18 cellular contexts compared by ENCODE assay signal in genomic region chr5:177186645-177187044, GRCh38. TPM values are rescaled to one million over a fixed set of nuclear protein-coding genes. Genes with fewer than 3 reads are reported as not detected.
A peak's percentile ranks its signal among the peaks of the same experiment; 100 is the strongest.
DNase-seq lines count a peak whose midpoint lies in the region; ATAC-seq, FAIRE-seq and TF ChIP-seq lines count a peak whose summit lies in the region.
"Had no signal": no experiment of that assay in that cellular context is flagged by ENCODE, and none has a peak within 500 bp of the region (broad histone marks: within the 10 kb centered on the region; RNA-seq: fewer than 3 reads in every experiment).

No MANE protein-coding gene starts in this region.

- H3K36me3 Mint-ChIP-seq in activated CD8-positive, alpha-beta memory T cell treated with anti-CD3 and anti-CD28 coated beads, Interleukin-2, amount 10 ng/mL, durations not matched to agents 7 days and 5 days, result peaks cover 4% of the 10 kb centered on the region
- H3K36me3 Mint-ChIP-seq in WTC11 (peaks cover 6% of the 10 kb centered on the region), mesothelial cell of epicardium (peaks cover 8% of the 10 kb centered on the region)

- H3K27me3 ChIP-seq in small intestine (ENCODE audit: control insufficient read depth in 2 of 2, insufficient read depth in 2 of 2, low read length in 2 of 2), result no peaks in the 10 kb centered on the region

- H3K9me3 Mint-ChIP-seq in activated CD8-positive, alpha-beta memory T cell treated with anti-CD3 and anti-CD28 coated beads, Interleukin-2, amount 10 ng/mL, durations not matched to agents 7 days and 5 days (ENCODE audit: low read depth), result no peaks in the 10 kb centered on the region
- H3K9me3 Mint-ChIP-seq in WTC11, result no peaks in the 10 kb centered on the region
- peaks cover 3% of the 10 kb centered on the region for H3K9me3 Mint-ChIP-seq in mesothelial cell of epicardium
- H3K9me3 Mint-ChIP-seq: CD14-positive monocyte had no signal

- no peaks in the 10 kb centered on the region for H3K4me1 ChIP-seq in small intestine (ENCODE audit: control insufficient read depth in 2 of 2, insufficient read depth in 1 of 2, low read depth in 1 of 2, low read length in 1 of 2)

- CTCF ChIA-PET in activated CD8-positive, alpha-beta memory T cell treated with anti-CD3 and anti-CD28 coated beads, Interleukin-2, amount 10 ng/mL, durations not matched to agents 7 days and 5 days (lab: Charles Lee), result interaction anchor here (1.1 to 1.5 kb wide), 2 partner anchors 10 to 75 kb away, joined by 3 read pairs; no protein-coding TSS in a partner anchor
- CTCF ChIA-PET in WTC11 (lab: Charles Lee), result no interaction called here

- no peak overlapping the region for H3K4me3 ChIP-seq in small intestine (ENCODE audit: low read depth in 1 of 2, low read length in 2 of 2)

- 89 to 99% (median 96%) methylated on average over 6 of the region's 6 CpGs for WGBS in small intestine, 3 donors

- FAIRE-seq in small intestine (lab: Jason Lieb, UNC), result no peak
- FAIRE-seq: GM12892, GM19239 had no signal

- no peak overlapping the region for H3K4me3 Mint-ChIP-seq in activated CD8-positive, alpha-beta memory T cell treated with anti-CD3 and anti-CD28 coated beads, Interleukin-2, amount 10 ng/mL, durations not matched to agents 7 days and 5 days
- H3K4me3 Mint-ChIP-seq in WTC11 (no peak overlapping the region), mesothelial cell of epicardium (no peak overlapping the region)
- H3K4me3 Mint-ChIP-seq: CD14-positive monocyte had no signal

- H3K27ac Mint-ChIP-seq in activated CD8-positive, alpha-beta memory T cell treated with anti-CD3 and anti-CD28 coated beads, Interleukin-2, amount 10 ng/mL, durations not matched to agents 7 days and 5 days, result no peak overlapping the region
- H3K27ac Mint-ChIP-seq in WTC11 (peak overlapping the region; percentile 38; the same call in 1 of the 2 replicates), mesothelial cell of epicardium (peak overlapping the region; percentile 7)

- H3K36me3 ChIP-seq in small intestine (ENCODE audit: control insufficient read depth in 2 of 2, insufficient read depth in 2 of 2, low read length in 2 of 2), result peaks cover 0 to 1% of the 10 kb centered on the region in 2 donors

- no peak overlapping the region for H3K27ac ChIP-seq in small intestine (ENCODE audit: low read depth in 1 of 2, low read length in 1 of 2)
- H3K27ac ChIP-seq: 22Rv1, HL-60 had no signal

- ATAC-seq in activated CD8-positive, alpha-beta memory T cell treated with anti-CD3 and anti-CD28 coated beads, Interleukin-2, amount 10 ng/mL, durations not matched to agents 7 days and 5 days, result no peak
- ATAC-seq in WTC11, result no peak

- no peaks in the 10 kb centered on the region for H3K9me3 ChIP-seq in small intestine (ENCODE audit: control insufficient read depth, low read depth)

- no peak for TF ChIP-seq CTCF in WTC11 (IDR thresholded peaks at IDR 0.05)
- TF ChIP-seq CTCF in mesothelial cell of epicardium (IDR thresholded peaks at IDR 0.05; ENCODE audit: unreplicated experiment), result no peak

- peaks cover 6% of the 10 kb centered on the region for H3K4me1 Mint-ChIP-seq in activated CD8-positive, alpha-beta memory T cell treated with anti-CD3 and anti-CD28 coated beads, Interleukin-2, amount 10 ng/mL, durations not matched to agents 7 days and 5 days
- H3K4me1 Mint-ChIP-seq in WTC11 (peaks cover 14% of the 10 kb centered on the region), mesothelial cell of epicardium (peaks cover 11% of the 10 kb centered on the region)

- DNase-seq in activated CD8-positive, alpha-beta memory T cell treated with anti-CD3 and anti-CD28 coated beads for 24 hours, result peak; percentile 28
- no peak for DNase-seq in activated CD8-positive, alpha-beta memory T cell treated with anti-CD3 and anti-CD28 coated beads, Interleukin-2, amount 10 ng/mL, durations not matched to agents 7 days and 5 days
- DNase-seq in WTC11 (ENCODE audit: low spot score) (no peak), mesothelial cell of epicardium (ENCODE audit: low spot score in 2 of 2, unreplicated experiment in 2 of 2) (no peak), small intestine (no peak), NCI-H82 (lab: John Stamatoyannopoulos, UW) (no peak), DMS79 (lab: John Stamatoyannopoulos, UW) (no peak), OCI-M1 (lab: John Stamatoyannopoulos, UW) (no peak)
- DNase-seq: Calu3, DMS79 treated with DMSO at 0.1 percent for 48 hours, EL, HCEC 1CT, KBM-7 had no signal

- POLR2A ChIA-PET in WTC11 (lab: Charles Lee), result no interaction called here

- no peaks in the 10 kb centered on the region for H3K27me3 Mint-ChIP-seq in activated CD8-positive, alpha-beta memory T cell treated with anti-CD3 and anti-CD28 coated beads, Interleukin-2, amount 10 ng/mL, durations not matched to agents 7 days and 5 days
- H3K27me3 Mint-ChIP-seq in WTC11 (ENCODE audit: low read depth) (no peaks in the 10 kb centered on the region), mesothelial cell of epicardium (ENCODE audit: low read depth) (no peaks in the 10 kb centered on the region)

TF ChIP-seq in WTC11, 78 proteins besides CTCF, POLR2A, EP300 and RAD21 (continues in another document):
- TF ChIP-seq ARID4B (CRISPR knock-in tag; IDR thresholded peaks at IDR 0.05; ENCODE audit: borderline replicate concordance) (no peak), ZNF138 (CRISPR knock-in tag; conservative IDR thresholded peaks at IDR 0.05) (no peak), PRRX2 (CRISPR knock-in tag; IDR thresholded peaks at IDR 0.05) (no peak), ZNF317 (CRISPR knock-in tag; IDR thresholded peaks at IDR 0.05; ENCODE audit: borderline replicate concordance, low read depth) (no peak), OVOL2 (CRISPR knock-in tag; IDR thresholded peaks at IDR 0.05; ENCODE audit: borderline replicate concordance) (no peak), JAZF1 (CRISPR knock-in tag; IDR thresholded peaks at IDR 0.05) (no peak)
- TF ChIP-seq, protein P1, sequence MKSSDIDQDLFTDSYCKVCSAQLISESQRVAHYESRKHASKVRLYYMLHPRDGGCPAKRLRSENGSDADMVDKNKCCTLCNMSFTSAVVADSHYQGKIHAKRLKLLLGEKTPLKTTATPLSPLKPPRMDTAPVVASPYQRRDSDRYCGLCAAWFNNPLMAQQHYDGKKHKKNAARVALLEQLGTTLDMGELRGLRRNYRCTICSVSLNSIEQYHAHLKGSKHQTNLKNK (CRISPR knock-in tag; IDR thresholded peaks at IDR 0.05), result no peak
- TF ChIP-seq, protein P2, sequence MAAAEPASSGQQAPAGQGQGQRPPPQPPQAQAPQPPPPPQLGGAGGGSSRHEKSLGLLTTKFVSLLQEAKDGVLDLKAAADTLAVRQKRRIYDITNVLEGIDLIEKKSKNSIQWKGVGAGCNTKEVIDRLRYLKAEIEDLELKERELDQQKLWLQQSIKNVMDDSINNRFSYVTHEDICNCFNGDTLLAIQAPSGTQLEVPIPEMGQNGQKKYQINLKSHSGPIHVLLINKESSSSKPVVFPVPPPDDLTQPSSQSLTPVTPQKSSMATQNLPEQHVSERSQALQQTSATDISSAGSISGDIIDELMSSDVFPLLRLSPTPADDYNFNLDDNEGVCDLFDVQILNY (CRISPR knock-in tag; IDR thresholded peaks at IDR 0.05), result no peak
- TF ChIP-seq, protein P3, sequence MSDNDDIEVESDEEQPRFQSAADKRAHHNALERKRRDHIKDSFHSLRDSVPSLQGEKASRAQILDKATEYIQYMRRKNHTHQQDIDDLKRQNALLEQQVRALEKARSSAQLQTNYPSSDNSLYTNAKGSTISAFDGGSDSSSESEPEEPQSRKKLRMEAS (CRISPR knock-in tag; IDR thresholded peaks at IDR 0.05), result no peak

RNA-seq across cellular contexts. Expression of gene NSD1, which starts 53.1 kb away (rescaled TPM):
- total RNA-seq in activated CD8-positive, alpha-beta memory T cell treated with anti-CD3 and anti-CD28 coated beads, Interleukin-2, amount 10 ng/mL, durations not matched to agents 7 days and 5 days, result 100 to 1,000 TPM in 1 of 2 experiments, 10 to 100 TPM in 1; 94.6 to 114 TPM
- total RNA-seq in WTC11 (2021) (144 to 153 TPM (median 148 TPM) in 3 replicates), mesothelial cell of epicardium (153 to 164 TPM (median 161 TPM) in 3 replicates)
- polyA plus RNA-seq in small intestine, result 10 to 100 TPM in 1 of 3 donors, 1 to 10 TPM in 2; 4.3 to 17.7 (median 5.4) TPM
